Comparison of ENCODE assay signal across 31 cellular contexts in genomic region chr11:102926517-102926916, GRCh38. TPM values are rescaled to one million over a fixed set of nuclear protein-coding genes. Genes with fewer than 3 reads are reported as not detected.
"Had no signal": no experiment of that assay in that cellular context is flagged by ENCODE, and none has a peak within 500 bp of the region (broad histone marks: within the 10 kb centered on the region; RNA-seq: fewer than 3 reads in every experiment).

No MANE protein-coding gene starts in this region.

- H3K9me3 ChIP-seq: adrenal gland, body of pancreas, esophagus squamous epithelium, gastroesophageal sphincter had no signal

- H3K36me3 Mint-ChIP-seq: activated naive CD4-positive, alpha-beta T cell treated with anti-CD3 and anti-CD28 coated beads, Interleukin-2, amount 50 U/mL, for 24 hours; activated naive CD8-positive, alpha-beta T cell treated with anti-CD3 and anti-CD28 coated beads for 36 hours; WTC11 had no signal

- H3K27ac Mint-ChIP-seq: activated CD4-positive, alpha-beta memory T cell treated with anti-CD3 and anti-CD28 coated beads, Interleukin-2, amount 10 ng/mL, durations not matched to agents 7 days and 5 days; activated CD4-positive, alpha-beta T cell treated with anti-CD3 and anti-CD28 coated beads, Interleukin-2, amount 10 ng/mL, durations not matched to agents 7 days and 5 days; activated naive CD4-positive, alpha-beta T cell treated with anti-CD3 and anti-CD28 coated beads for 36 hours; activated naive CD4-positive, alpha-beta T cell treated with anti-CD3 and anti-CD28 coated beads, Interleukin-2, amount 50 U/mL, for 24 hours; activated naive CD8-positive, alpha-beta T cell treated with anti-CD3 and anti-CD28 coated beads for 36 hours; activated naive CD8-positive, alpha-beta T cell treated with anti-CD3 and anti-CD28 coated beads, Interleukin-2, amount 50 U/mL, for 24 hours; activated T-helper 1 cell treated with anti-CD3 and anti-CD28 coated beads, Interleukin-12 subunit alpha, Interleukin-12 subunit beta, Interleukin-2, Interleukin-4 antibody, amounts not matched to agents 30 ng/mL and 10 ng/mL and 1 ng/mL, durations not matched to agents 14 hours and 24 hours and 36 hours; activated T-helper 2 cell treated with anti-CD3 and anti-CD28 coated beads, Interferon-gamma antibody, Interleukin-2, Interleukin-4, amounts not matched to agents 10 μg/mL and 5 μg/mL and 100 μg/mL, durations not matched to agents 14 hours and 24 hours and 36 hours; WTC11 had no signal

- H3K9me3 Mint-ChIP-seq: activated CD4-positive, alpha-beta memory T cell treated with anti-CD3 and anti-CD28 coated beads, Interleukin-2, amount 10 ng/mL, durations not matched to agents 7 days and 5 days; activated CD4-positive, alpha-beta T cell treated with anti-CD3 and anti-CD28 coated beads, Interleukin-2, amount 10 ng/mL, durations not matched to agents 7 days and 5 days; activated naive CD4-positive, alpha-beta T cell treated with anti-CD3 and anti-CD28 coated beads for 36 hours; activated naive CD4-positive, alpha-beta T cell treated with anti-CD3 and anti-CD28 coated beads, Interleukin-2, amount 50 U/mL, for 24 hours; activated naive CD8-positive, alpha-beta T cell treated with anti-CD3 and anti-CD28 coated beads for 36 hours; activated naive CD8-positive, alpha-beta T cell treated with anti-CD3 and anti-CD28 coated beads, Interleukin-2, amount 50 U/mL, for 24 hours; activated T-helper 1 cell treated with anti-CD3 and anti-CD28 coated beads, Interleukin-12 subunit alpha, Interleukin-12 subunit beta, Interleukin-2, Interleukin-4 antibody, amounts not matched to agents 30 ng/mL and 10 ng/mL and 1 ng/mL, durations not matched to agents 14 hours and 24 hours and 36 hours; activated T-helper 2 cell treated with anti-CD3 and anti-CD28 coated beads, Interferon-gamma antibody, Interleukin-2, Interleukin-4, amounts not matched to agents 10 μg/mL and 5 μg/mL and 100 μg/mL, durations not matched to agents 14 hours and 24 hours and 36 hours; WTC11 had no signal

- H3K27ac ChIP-seq: adrenal gland, body of pancreas, epithelial cell of prostate, esophagus squamous epithelium, gastroesophageal sphincter, VCaP had no signal

- H3K4me1 Mint-ChIP-seq: activated CD4-positive, alpha-beta memory T cell treated with anti-CD3 and anti-CD28 coated beads, Interleukin-2, amount 10 ng/mL, durations not matched to agents 7 days and 5 days; activated CD4-positive, alpha-beta T cell treated with anti-CD3 and anti-CD28 coated beads, Interleukin-2, amount 10 ng/mL, durations not matched to agents 7 days and 5 days; activated naive CD4-positive, alpha-beta T cell treated with anti-CD3 and anti-CD28 coated beads, Interleukin-2, amount 50 U/mL, for 24 hours; activated naive CD8-positive, alpha-beta T cell treated with anti-CD3 and anti-CD28 coated beads for 36 hours; activated naive CD8-positive, alpha-beta T cell treated with anti-CD3 and anti-CD28 coated beads, Interleukin-2, amount 50 U/mL, for 24 hours; WTC11 had no signal

- DNase-seq: activated CD4-positive, alpha-beta memory T cell treated with anti-CD3 and anti-CD28 coated beads, Interleukin-2, amount 10 ng/mL, durations not matched to agents 7 days and 5 days; activated CD4-positive, alpha-beta T cell treated with anti-CD3 and anti-CD28 coated beads for 1 hour; activated CD4-positive, alpha-beta T cell treated with anti-CD3 and anti-CD28 coated beads for 4 hours; activated CD4-positive, alpha-beta T cell treated with anti-CD3 and anti-CD28 coated beads, Interleukin-2, amount 10 ng/mL, durations not matched to agents 7 days and 5 days; activated CD4-positive, alpha-beta T cell treated with anti-CD3 and anti-CD28 coated beads, Interleukin-2, amount 50 U/mL, for 4 hours; activated effector memory CD4-positive, alpha-beta T cell treated with anti-CD3 and anti-CD28 coated beads, Interleukin-2, amount 50 U/mL, for 16 hours; activated naive CD4-positive, alpha-beta T cell treated with anti-CD3 and anti-CD28 coated beads for 36 hours; activated naive CD8-positive, alpha-beta T cell treated with anti-CD3 and anti-CD28 coated beads for 36 hours; activated naive CD8-positive, alpha-beta T cell treated with anti-CD3 and anti-CD28 coated beads, Interleukin-2, amount 50 U/mL, for 24 hours; activated T-cell treated with anti-CD3 and anti-CD28 coated beads, Interleukin-2, amount 50 U/mL, for 48 hours; adrenal gland; amygdala; aorta; body of pancreas; effector CD8-positive, alpha-beta T cell; esophagus squamous epithelium; foreskin melanocyte; T-helper 2 cell had no signal

- H3K4me3 ChIP-seq: adrenal gland, body of pancreas, esophagus squamous epithelium, gastroesophageal sphincter had no signal

- H3K36me3 ChIP-seq: adrenal gland, esophagus squamous epithelium, gastroesophageal sphincter had no signal

- H3K27me3 ChIP-seq: adrenal gland, body of pancreas, gastroesophageal sphincter had no signal

- H3K4me1 ChIP-seq: esophagus squamous epithelium, gastroesophageal sphincter had no signal

- ATAC-seq: activated naive CD8-positive, alpha-beta T cell treated with anti-CD3 and anti-CD28 coated beads, Interleukin-2, amount 50 U/mL, for 24 hours; body of pancreas; gastroesophageal sphincter; WTC11 had no signal

- H3K4me3 Mint-ChIP-seq: activated CD4-positive, alpha-beta memory T cell treated with anti-CD3 and anti-CD28 coated beads, Interleukin-2, amount 10 ng/mL, durations not matched to agents 7 days and 5 days; activated CD4-positive, alpha-beta T cell treated with anti-CD3 and anti-CD28 coated beads, Interleukin-2, amount 10 ng/mL, durations not matched to agents 7 days and 5 days; activated naive CD4-positive, alpha-beta T cell treated with anti-CD3 and anti-CD28 coated beads for 36 hours; activated naive CD4-positive, alpha-beta T cell treated with anti-CD3 and anti-CD28 coated beads, Interleukin-2, amount 50 U/mL, for 24 hours; activated naive CD8-positive, alpha-beta T cell treated with anti-CD3 and anti-CD28 coated beads for 36 hours; activated naive CD8-positive, alpha-beta T cell treated with anti-CD3 and anti-CD28 coated beads, Interleukin-2, amount 50 U/mL, for 24 hours; activated T-helper 1 cell treated with anti-CD3 and anti-CD28 coated beads, Interleukin-12 subunit alpha, Interleukin-12 subunit beta, Interleukin-2, Interleukin-4 antibody, amounts not matched to agents 30 ng/mL and 10 ng/mL and 1 ng/mL, durations not matched to agents 14 hours and 24 hours and 36 hours; WTC11 had no signal

RNA-seq across cellular contexts. Expression of gene MMP13, which starts 29.0 kb away (rescaled TPM):
- total RNA-seq: activated CD4-positive, alpha-beta memory T cell treated with anti-CD3 and anti-CD28 coated beads, Interleukin-2, amount 10 ng/mL, durations not matched to agents 7 days and 5 days; activated CD4-positive, alpha-beta T cell treated with anti-CD3 and anti-CD28 coated beads, Interleukin-2, amount 10 ng/mL, durations not matched to agents 7 days and 5 days; activated naive CD4-positive, alpha-beta T cell treated with anti-CD3 and anti-CD28 coated beads for 36 hours; activated naive CD8-positive, alpha-beta T cell treated with anti-CD3 and anti-CD28 coated beads for 36 hours; activated T-helper 1 cell treated with anti-CD3 and anti-CD28 coated beads, Interleukin-12 subunit alpha, Interleukin-12 subunit beta, Interleukin-2, Interleukin-4 antibody, amounts not matched to agents 30 ng/mL and 10 ng/mL and 1 ng/mL, durations not matched to agents 14 hours and 24 hours and 36 hours; activated T-helper 2 cell treated with anti-CD3 and anti-CD28 coated beads, Interferon-gamma antibody, Interleukin-2, Interleukin-4, amounts not matched to agents 10 μg/mL and 5 μg/mL and 100 μg/mL, durations not matched to agents 14 hours and 24 hours and 36 hours; adrenal gland; aorta; body of pancreas; dermis microvascular lymphatic vessel endothelial cell; endothelial cell of umbilical vein; esophagus squamous epithelium; fibroblast of lung; fibroblast of villous mesenchyme; gastroesophageal sphincter; glomerular endothelial cell; WTC11 had no signal
- polyA plus RNA-seq: adrenal gland, endothelial cell of umbilical vein, fibroblast of lung had no signal

RNA-seq across cellular contexts. Expression of gene MMP12, which starts 51.7 kb away (rescaled TPM):
- total RNA-seq: activated CD4-positive, alpha-beta memory T cell treated with anti-CD3 and anti-CD28 coated beads, Interleukin-2, amount 10 ng/mL, durations not matched to agents 7 days and 5 days; activated CD4-positive, alpha-beta T cell treated with anti-CD3 and anti-CD28 coated beads, Interleukin-2, amount 10 ng/mL, durations not matched to agents 7 days and 5 days; activated naive CD4-positive, alpha-beta T cell treated with anti-CD3 and anti-CD28 coated beads for 36 hours; activated naive CD8-positive, alpha-beta T cell treated with anti-CD3 and anti-CD28 coated beads for 36 hours; activated T-helper 2 cell treated with anti-CD3 and anti-CD28 coated beads, Interferon-gamma antibody, Interleukin-2, Interleukin-4, amounts not matched to agents 10 μg/mL and 5 μg/mL and 100 μg/mL, durations not matched to agents 14 hours and 24 hours and 36 hours; adrenal gland; body of pancreas; dermis microvascular lymphatic vessel endothelial cell; endothelial cell of umbilical vein; gastroesophageal sphincter; glomerular endothelial cell; T-helper 1 cell treated with Interleukin-12 subunit alpha and Interleukin-12 subunit beta and Interleukin-4 antibody, amounts not matched to agents 30 ng/mL and 1 ng/mL, for 36 hours; WTC11 had no signal
- polyA plus RNA-seq: adrenal gland, endothelial cell of umbilical vein had no signal
